Comparison of ENCODE assay signal across 1 cellular context in genomic region chr2:217832115-217832514, GRCh38.
TF ChIP-seq lines count a peak whose summit lies in the region.

No MANE protein-coding gene starts in this region.

TF ChIP-seq in HepG2, 621 proteins besides CTCF, POLR2A, EP300 and RAD21:
- TF ChIP-seq, protein P1, sequence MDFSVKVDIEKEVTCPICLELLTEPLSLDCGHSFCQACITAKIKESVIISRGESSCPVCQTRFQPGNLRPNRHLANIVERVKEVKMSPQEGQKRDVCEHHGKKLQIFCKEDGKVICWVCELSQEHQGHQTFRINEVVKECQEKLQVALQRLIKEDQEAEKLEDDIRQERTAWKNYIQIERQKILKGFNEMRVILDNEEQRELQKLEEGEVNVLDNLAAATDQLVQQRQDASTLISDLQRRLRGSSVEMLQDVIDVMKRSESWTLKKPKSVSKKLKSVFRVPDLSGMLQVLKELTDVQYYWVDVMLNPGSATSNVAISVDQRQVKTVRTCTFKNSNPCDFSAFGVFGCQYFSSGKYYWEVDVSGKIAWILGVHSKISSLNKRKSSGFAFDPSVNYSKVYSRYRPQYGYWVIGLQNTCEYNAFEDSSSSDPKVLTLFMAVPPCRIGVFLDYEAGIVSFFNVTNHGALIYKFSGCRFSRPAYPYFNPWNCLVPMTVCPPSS (IDR thresholded peaks at IDR 0.05): no peak
- no peak for TF ChIP-seq RCOR2 (CRISPR knock-in tag; IDR thresholded peaks at IDR 0.05)
- 0 out of 2 replicates have a peak, but pooled peaks have one; percentile 30 for TF ChIP-seq EED (CRISPR knock-in tag; IDR thresholded peaks at IDR 0.05)
- TF ChIP-seq KLF15 (CRISPR knock-in tag; IDR thresholded peaks at IDR 0.05; ENCODE audit: borderline replicate concordance): no peak
